Comparison of ENCODE assay signal across 8 cellular contexts in genomic region chr9:19174127-19174921, GRCh38. TPM values are rescaled to one million over a fixed set of nuclear protein-coding genes. Genes with fewer than 3 reads are reported as not detected.
DNase-seq lines count a peak whose midpoint lies in the region; ATAC-seq and TF ChIP-seq lines count a peak whose summit lies in the region.

No MANE protein-coding gene starts in this region.

- no peaks in the 10 kb centered on the region for H3K27me3 Mint-ChIP-seq in H9 (ENCODE audit: low read depth)

- H3K27ac ChIP-seq in H9 (ENCODE audit: insufficient read length, low read depth, low read length), result no peak overlapping the region
- H3K27ac ChIP-seq in KMS-11, result no peak overlapping the region

- no peak overlapping the region for H4K91ac ChIP-seq in H9 (ENCODE audit: insufficient read length, low read depth, low read length)

- H3K27me3 ChIP-seq in H9 (ENCODE audit: insufficient read depth, low read length) (no peaks in the 10 kb centered on the region), KMS-11 (ENCODE audit: insufficient read depth, low read depth) (no peaks in the 10 kb centered on the region), skeletal muscle satellite cell (ENCODE audit: control insufficient read depth, insufficient read depth, low read length) (no peaks in the 10 kb centered on the region)

- no peak overlapping the region for H3K9ac ChIP-seq in H9 (ENCODE audit: extremely low read depth, insufficient read length, low read length)
- H3K9ac ChIP-seq in KMS-11, result no peak overlapping the region
- H3K9ac ChIP-seq in skeletal muscle satellite cell (ENCODE audit: low read depth, low read length), result peak overlapping the region; percentile 46

- H3K4me1 Mint-ChIP-seq in H9, result peaks cover 4 to 5% of the 10 kb centered on the region in 2 experiments

- H3K79me1 ChIP-seq in H9 (ENCODE audit: insufficient read depth, low read depth, low read length, poor library complexity, severe bottlenecking), result no peaks in the 10 kb centered on the region

- H3K4me3 ChIP-seq in KMS-11 (IDR thresholded peaks at IDR 0.05; ENCODE audit: insufficient read depth, low read depth, low read length) (no peak overlapping the region), astrocyte of the cerebellum (ENCODE audit: low read depth, low read length) (no peak overlapping the region), skeletal muscle satellite cell (ENCODE audit: low read length) (no peak overlapping the region)

- H2BK15ac ChIP-seq in H9 (ENCODE audit: low read depth, low read length), result no peak overlapping the region

- WGBS in H9 (ENCODE audit: extremely low coverage, insufficient read length, low lambda C conversion rate), result no CpG with 5 or more reads among the region's 6 CpGs

- no peak overlapping the region; a peak in 2 of 5 replicates for H3K4me3 Mint-ChIP-seq in H9

- no peak overlapping the region for H2BK12ac ChIP-seq in H9 (ENCODE audit: insufficient read length, low read depth, low read length)

- H2BK20ac ChIP-seq in H9 (ENCODE audit: low read depth, low read length, poor library complexity, severe bottlenecking), result no peak overlapping the region

- H2AK5ac ChIP-seq in H9 (ENCODE audit: insufficient read length, low read length), result no peak overlapping the region

- no peaks in the 10 kb centered on the region for H3K36me3 ChIP-seq in KMS-11 (ENCODE audit: insufficient read depth)
- H3K36me3 ChIP-seq in skeletal muscle satellite cell (ENCODE audit: insufficient read depth, low read length), result no peaks in the 10 kb centered on the region

- no peak overlapping the region for H3K23ac ChIP-seq in H9 (ENCODE audit: insufficient read length, low read depth, low read length)

- no peak overlapping the region for H3K4me2 ChIP-seq in H9 (ENCODE audit: insufficient read depth, insufficient read length, low read length)
- H3K4me2 ChIP-seq in KMS-11, result peak overlapping the region; percentile 31
- peak overlapping the region; percentile 47 for H3K4me2 ChIP-seq in skeletal muscle satellite cell (ENCODE audit: low read length)

- H3K4me1 ChIP-seq in H9 (ENCODE audit: insufficient read depth, low read length) (no peaks in the 10 kb centered on the region), KMS-11 (ENCODE audit: low read depth, poor library complexity, severe bottlenecking) (peaks cover 3% of the 10 kb centered on the region), skeletal muscle satellite cell (ENCODE audit: control insufficient read depth, insufficient read depth, low read length) (peaks cover 11% of the 10 kb centered on the region)

- no peak overlapping the region for H3K18ac ChIP-seq in H9 (ENCODE audit: insufficient read length, low read depth, low read length)

- no peak overlapping the region for H3K14ac ChIP-seq in H9 (ENCODE audit: insufficient read depth, low read length)

- no peak overlapping the region for H2BK120ac ChIP-seq in H9 (ENCODE audit: low read depth, low read length, poor library complexity, severe bottlenecking)

- H3K56ac ChIP-seq in H9 (ENCODE audit: insufficient read length, low read depth, low read length), result no peak overlapping the region

- no peaks in the 10 kb centered on the region for H3K9me3 Mint-ChIP-seq in H9

- H4K20me1 ChIP-seq in H9 (ENCODE audit: control insufficient read depth, insufficient read depth, insufficient read length), result no peaks in the 10 kb centered on the region
- no peaks in the 10 kb centered on the region for H4K20me1 ChIP-seq in KMS-11 (ENCODE audit: insufficient read depth)

- in situ Hi-C loops in astrocyte of the cerebellum (cut with HindIII; ENCODE audit: low sequenced_read_pairs), result no loop called here

- H4K5ac ChIP-seq in H9 (ENCODE audit: insufficient read length, low read depth, low read length), result no peak overlapping the region

- H2BK5ac ChIP-seq in H9 (ENCODE audit: insufficient read length, low read length), result no peak overlapping the region

- H3K36me3 Mint-ChIP-seq in H9 (ENCODE audit: insufficient read depth in 1 of 3, low read depth in 3 of 3), result no peaks in the 10 kb centered on the region

- no peaks in the 10 kb centered on the region for H3K23me2 ChIP-seq in H9 (ENCODE audit: insufficient read length, low read depth, low read length, poor library complexity, severe bottlenecking)

- TF ChIP-seq CTCF in H9 (conservative IDR thresholded peaks at IDR 0.05), result peak; percentile 90
- peak; percentile 66 for TF ChIP-seq CTCF in KMS-11 (conservative IDR thresholded peaks at IDR 0.05; ENCODE audit: low read depth, low read length)
- TF ChIP-seq CTCF in astrocyte of the cerebellum (IDR thresholded peaks at IDR 0.05; ENCODE audit: low read depth, low read length, missing control alignments), result peak; percentile 44

- H3K9me3 ChIP-seq in H9 (ENCODE audit: control insufficient read depth, low read depth, low read length) (no peaks in the 10 kb centered on the region), skeletal muscle satellite cell (replicated peaks; ENCODE audit: low read length) (no peaks in the 10 kb centered on the region)

- H3K79me2 ChIP-seq in H9 (ENCODE audit: insufficient read depth, low read length) (no peaks in the 10 kb centered on the region), KMS-11 (ENCODE audit: insufficient read depth, low read depth) (no peaks in the 10 kb centered on the region)

- peak; percentile 81 for DNase-seq in Right ventricle myocardium inferior (ENCODE audit: missing footprints)
- no peak for DNase-seq in cardiac septum (ENCODE audit: low spot score)
- peak; percentile 38 for DNase-seq in H9
- DNase-seq in RPMI8226, result peak; percentile 27
- peak; percentile 50 for DNase-seq in astrocyte of the cerebellum (ENCODE audit: low read depth)
- DNase-seq in hepatic stellate cell (ENCODE audit: low spot score), result peak; percentile 86

- H2AFZ ChIP-seq in H9 (ENCODE audit: low read length) (no peak overlapping the region), KMS-11 (ENCODE audit: low read depth) (peak overlapping the region; percentile 53; the same call in 1 of the 2 replicates)

- no peak overlapping the region for H3K4ac ChIP-seq in H9 (ENCODE audit: low read depth, low read length)

- no peak overlapping the region for H3T11ph ChIP-seq in H9 (ENCODE audit: low read length)

- peak overlapping the region in 1 of 3 experiments; percentile 46; a peak in 1 of 7 replicates for H3K27ac Mint-ChIP-seq in H9

- H4K8ac ChIP-seq in H9 (replicated peaks; ENCODE audit: insufficient read length, low read depth, low read length), result no peak overlapping the region

- peak; percentile 91 for ATAC-seq in Right ventricle myocardium inferior

- intact Hi-C loops in Right ventricle myocardium inferior (cut with DNase I), result loop anchor here (2.0 to 5.0 kb wide), 4 partner anchors 46 to 283 kb away; partner anchors contain the start of gene HAUS6
- intact Hi-C loops in cardiac septum (cut with DNase I), result loop anchor here (5.0 to 10.0 kb wide), 2 partner anchors 47 to 920 kb away; partner anchors contain the start of gene PLIN2

RNA-seq across cellular contexts. Expression of gene PLIN2, which starts 47.0 kb away (rescaled TPM):
- 82.8 TPM for total RNA-seq in Right ventricle myocardium inferior
- 34.9 TPM for total RNA-seq in cardiac septum
- 131 and 132 TPM in 2 replicates for total RNA-seq in H9 (2021)
- 567 and 771 TPM in 2 replicates for total RNA-seq in skeletal muscle satellite cell (2012; rRNA removed)

RNA-seq across cellular contexts. Expression of gene DENND4C, which starts 56.2 kb away (rescaled TPM):
- total RNA-seq in Right ventricle myocardium inferior (22.0 TPM), cardiac septum (21.4 TPM), H9 (2021) (22.6 and 26.6 TPM in 2 replicates)
- 34.3 and 53.0 TPM in 2 replicates for total RNA-seq in skeletal muscle satellite cell (2012; rRNA removed)
